ENCODE assay signal across 11 cellular contexts in the genomic region with DNA sequence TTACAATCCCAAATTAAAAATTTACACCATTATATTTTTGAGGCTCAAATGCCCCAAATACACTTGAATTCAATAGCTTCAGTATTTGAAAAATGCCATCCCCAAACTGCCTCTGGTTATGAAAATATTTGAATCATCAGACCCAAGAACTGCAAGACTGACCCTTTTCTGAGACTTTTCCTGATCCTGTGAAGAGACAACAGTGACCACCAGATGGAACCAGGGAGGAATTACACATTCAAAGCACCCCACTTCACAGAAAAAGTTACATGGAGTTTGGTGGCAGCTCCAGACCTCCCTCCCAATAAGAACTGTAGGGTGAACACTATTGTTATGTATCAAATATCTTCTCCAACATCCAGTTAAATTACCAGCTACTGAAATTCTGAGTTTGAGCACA.
DNase-seq lines count a peak whose midpoint lies in the region; ATAC-seq and TF ChIP-seq lines count a peak whose summit lies in the region.
"Had no signal": no experiment of that assay in that cellular context is flagged by ENCODE, and none has a peak within 500 bp of the region (broad histone marks: within the 10 kb centered on the region; RNA-seq: fewer than 3 reads in every experiment).

No MANE protein-coding gene starts in this region.

- no peaks in the 10 kb centered on the region for H4K20me1 ChIP-seq in KMS-11 (ENCODE audit: insufficient read depth)

- no peaks in the 10 kb centered on the region for H3K4me1 Mint-ChIP-seq in nephron

- no peak overlapping the region for H3K4me3 ChIP-seq in KMS-11 (IDR thresholded peaks at IDR 0.05; ENCODE audit: insufficient read depth, low read depth, low read length)
- no peak overlapping the region for H3K4me3 ChIP-seq in cardiac fibroblast (replicated peaks in 1 of 2; ENCODE audit: low read depth in 2 of 2, low read length in 2 of 2)
- H3K4me3 ChIP-seq: adrenal gland, prostate gland had no signal

- ATAC-seq in GM21723 (IDR thresholded peaks at IDR 0.05; ENCODE audit: unreplicated experiment) (no peak), HG02759 (IDR thresholded peaks at IDR 0.05; ENCODE audit: unreplicated experiment) (no peak)

- no peaks in the 10 kb centered on the region for H3K27me3 ChIP-seq in KMS-11 (ENCODE audit: insufficient read depth, low read depth)
- H3K27me3 ChIP-seq: adrenal gland had no signal

- H3K27ac ChIP-seq in KMS-11, result no peak overlapping the region
- H3K27ac ChIP-seq: adrenal gland, prostate gland had no signal

- H3K9ac ChIP-seq in KMS-11, result no peak overlapping the region

- H3K36me3 Mint-ChIP-seq in nephron (ENCODE audit: low read depth), result peaks cover 72% of the 10 kb centered on the region

- no peaks in the 10 kb centered on the region for H3K27me3 Mint-ChIP-seq in nephron (ENCODE audit: low read depth)

- H3K4me3 Mint-ChIP-seq in nephron, result no peak overlapping the region

- peak; percentile 39 for TF ChIP-seq CTCF in KMS-11 (conservative IDR thresholded peaks at IDR 0.05; ENCODE audit: low read depth, low read length)
- TF ChIP-seq CTCF in cardiac fibroblast (IDR thresholded peaks at IDR 0.05; ENCODE audit: low read depth, low read length), result peak; percentile 45
- TF ChIP-seq CTCF in nephron (IDR thresholded peaks at IDR 0.05; ENCODE audit: unreplicated experiment in 3 of 3), result peak in 2 of 3 experiments; percentile 25 to 32

- no peaks in the 10 kb centered on the region for H3K9me3 Mint-ChIP-seq in nephron

- no peak overlapping the region for H3K27ac Mint-ChIP-seq in nephron

- peaks cover 6% of the 10 kb centered on the region; the same call in 1 of the 2 replicates for H3K36me3 ChIP-seq in KMS-11 (ENCODE audit: insufficient read depth)

- no peak overlapping the region for H2AFZ ChIP-seq in KMS-11 (ENCODE audit: low read depth)

- no peaks in the 10 kb centered on the region for H3K4me1 ChIP-seq in KMS-11 (ENCODE audit: low read depth, poor library complexity, severe bottlenecking)
- H3K4me1 ChIP-seq: prostate gland had no signal

- H3K4me2 ChIP-seq in KMS-11, result no peak overlapping the region

- peak; percentile 19 for DNase-seq in EL
- peak; percentile 31 to 39 for DNase-seq in cardiac fibroblast (ENCODE audit: low read depth in 2 of 2)
- no peak for DNase-seq in nucleus accumbens (lab: John Stamatoyannopoulos, UW)
- no peak for DNase-seq in SW480 (ENCODE audit: low spot score)
- DNase-seq: activated CD4-positive, alpha-beta T cell treated with anti-CD3 and anti-CD28 coated beads for 1 hour; adrenal gland had no signal

- H3K79me2 ChIP-seq in KMS-11 (ENCODE audit: insufficient read depth, low read depth), result no peaks in the 10 kb centered on the region

Comparison
In these comparisons a context has a peak if more than half of its experiments do, and no peak if none do; other contexts are left out.
1. DNase-seq: peak in EL (single experiment) and cardiac fibroblast (2 of 2); none in nucleus accumbens (0 of 56) and SW480 (single experiment).
2. Peak in every context shown above with its lines, with median percentiles within 50 percentile points of each other: CTCF ChIP-seq.